13 cellular contexts compared by ENCODE assay signal in the genomic region with DNA sequence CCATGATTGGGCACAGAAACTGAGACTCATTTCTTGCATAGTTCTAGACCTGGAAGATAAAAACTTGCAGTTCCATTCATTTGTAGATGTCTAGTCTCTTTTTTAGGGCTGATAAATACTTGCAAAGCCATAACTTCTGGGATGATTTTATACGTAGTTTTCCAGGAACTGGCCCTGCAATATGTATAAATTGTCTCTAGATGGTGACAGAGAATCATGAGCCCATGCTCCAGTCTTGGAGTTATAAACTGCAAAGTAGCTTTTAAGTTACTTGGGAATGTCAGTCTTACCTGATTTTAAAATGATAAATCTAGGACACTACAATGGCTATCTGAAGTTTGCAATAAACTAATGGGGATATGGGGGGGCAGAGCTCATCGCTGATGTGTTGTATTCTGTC. TPM values are rescaled to one million over a fixed set of nuclear protein-coding genes. Genes with fewer than 3 reads are reported as not detected.
DNase-seq lines count a peak whose midpoint lies in the region; ATAC-seq and TF ChIP-seq lines count a peak whose summit lies in the region.
"Had no signal": no experiment of that assay in that cellular context is flagged by ENCODE, and none has a peak within 500 bp of the region (broad histone marks: within the 10 kb centered on the region; RNA-seq: fewer than 3 reads in every experiment).

No MANE protein-coding gene starts in this region.

- no peaks in the 10 kb centered on the region for H4K20me1 ChIP-seq in GM23248 (ENCODE audit: insufficient read depth)

- H3K9me2 ChIP-seq in GM23248 (ENCODE audit: insufficient read depth) = no peaks in the 10 kb centered on the region

- no peak overlapping the region for H3K27ac Mint-ChIP-seq in stimulated activated effector memory CD8-positive, alpha-beta T cell treated with anti-CD3 and anti-CD28 coated beads, Interleukin-12 subunit alpha, Interleukin-12 subunit beta, amount 100 ng/mL, for 72 hours
- H3K27ac Mint-ChIP-seq: T-helper 1 cell treated with Interleukin-12 subunit alpha and Interleukin-12 subunit beta and Interleukin-4 antibody, amounts not matched to agents 30 μg/mL and 1 μg/mL, for 36 hours had no signal

- H3K4me2 ChIP-seq in GM23248 (ENCODE audit: unreplicated experiment) = no peak overlapping the region

- H3K36me3 Mint-ChIP-seq in stimulated activated effector memory CD8-positive, alpha-beta T cell treated with anti-CD3 and anti-CD28 coated beads, Interleukin-12 subunit alpha, Interleukin-12 subunit beta, amount 100 ng/mL, for 72 hours = no peaks in the 10 kb centered on the region

- ATAC-seq in stimulated activated effector memory CD8-positive, alpha-beta T cell treated with anti-CD3 and anti-CD28 coated beads, Interleukin-12 subunit alpha, Interleukin-12 subunit beta, amount 100 ng/mL, for 72 hours = no peak
- ATAC-seq in HG02798 (IDR thresholded peaks at IDR 0.05; ENCODE audit: poor library complexity, unreplicated experiment) = no peak
- no peak for ATAC-seq in HG03175 (IDR thresholded peaks at IDR 0.05; ENCODE audit: unreplicated experiment)

- WGBS in GM23248 (ENCODE audit: low coverage in 1 of 2, low lambda C conversion rate in 2 of 2, missing lambda C conversion rate in 2 of 2), 2 experiments = 8 to 12% methylated on average over 2 of the region's 2 CpGs

- no peak overlapping the region for H2AFZ ChIP-seq in GM23248

- H3K4me1 ChIP-seq in GM23248 (ENCODE audit: insufficient read depth) = no peaks in the 10 kb centered on the region

- DNase-seq in AG04450 (ENCODE audit: low read depth, low spot score) = no peak
- peak; percentile 26 for DNase-seq in GM23248
- peak; percentile 30 for DNase-seq in RKO (ENCODE audit: low spot score)
- peak; percentile 11 for DNase-seq in kidney glomerular epithelial cell (lab: John Stamatoyannopoulos, UW)
- no peak for DNase-seq in stimulated activated effector memory CD8-positive, alpha-beta T cell treated with anti-CD3 and anti-CD28 coated beads, Interleukin-12 subunit alpha, Interleukin-12 subunit beta, amount 100 ng/mL, for 72 hours (ENCODE audit: low spot score in 2 of 2)
- DNase-seq in posterior vena cava (ENCODE audit: low spot score) = no peak
- DNase-seq: IMR-90, sigmoid colon had no signal

- H3K4me1 Mint-ChIP-seq in stimulated activated effector memory CD8-positive, alpha-beta T cell treated with anti-CD3 and anti-CD28 coated beads, Interleukin-12 subunit alpha, Interleukin-12 subunit beta, amount 100 ng/mL, for 72 hours = no peaks in the 10 kb centered on the region

- H3F3A ChIP-seq in GM23248 (ENCODE audit: insufficient read depth) = no peaks in the 10 kb centered on the region

- H3K79me2 ChIP-seq in GM23248 (ENCODE audit: insufficient read depth) = no peaks in the 10 kb centered on the region

- intact Hi-C loops in posterior vena cava (cut with DNase I) = no loop called here

- POLR2A ChIA-PET in AG04450 (lab: Yijun Ruan, JAX) = no interaction called here

- no peak overlapping the region for H3K4me3 Mint-ChIP-seq in stimulated activated effector memory CD8-positive, alpha-beta T cell treated with anti-CD3 and anti-CD28 coated beads, Interleukin-12 subunit alpha, Interleukin-12 subunit beta, amount 100 ng/mL, for 72 hours
- H3K4me3 Mint-ChIP-seq: T-helper 1 cell treated with Interleukin-12 subunit alpha and Interleukin-12 subunit beta and Interleukin-4 antibody, amounts not matched to agents 30 μg/mL and 1 μg/mL, for 36 hours had no signal

- H3K36me3 ChIP-seq in GM23248 (ENCODE audit: low read depth) = no peaks in the 10 kb centered on the region
- H3K36me3 ChIP-seq: sigmoid colon had no signal

- H3K9ac ChIP-seq in GM23248 = no peak overlapping the region

- H3K9me3 ChIP-seq in AG04450 (ENCODE audit: control insufficient read depth, insufficient read depth, low read length) = no peaks in the 10 kb centered on the region
- H3K9me3 ChIP-seq in GM23248 (ENCODE audit: low read depth) = no peaks in the 10 kb centered on the region
- H3K9me3 ChIP-seq: sigmoid colon had no signal

- in situ Hi-C loops in GM23248 (cut with MboI) = no loop called here

- CTCF ChIA-PET in AG04450 (lab: Charles Lee) = interaction anchor here (0.6 kb wide), 2 partner anchors 565 to 1269 kb away, joined by 3 to 5 read pairs; no protein-coding TSS in a partner anchor

- H3K4me3 ChIP-seq in AG04450 (ENCODE audit: low read depth, low read length) = no peak overlapping the region
- no peak overlapping the region for H3K4me3 ChIP-seq in GM23248
- H3K4me3 ChIP-seq: lung, sigmoid colon had no signal

- H3K9me3 Mint-ChIP-seq in stimulated activated effector memory CD8-positive, alpha-beta T cell treated with anti-CD3 and anti-CD28 coated beads, Interleukin-12 subunit alpha, Interleukin-12 subunit beta, amount 100 ng/mL, for 72 hours = no peaks in the 10 kb centered on the region
- H3K9me3 Mint-ChIP-seq: T-helper 1 cell treated with Interleukin-12 subunit alpha and Interleukin-12 subunit beta and Interleukin-4 antibody, amounts not matched to agents 30 μg/mL and 1 μg/mL, for 36 hours had no signal

- no peak overlapping the region for H3K27ac ChIP-seq in AG04450 (ENCODE audit: low read depth, low read length)
- H3K27ac ChIP-seq in GM23248 = no peak overlapping the region
- H3K27ac ChIP-seq: sigmoid colon had no signal

- H3K27me3 ChIP-seq in AG04450 (ENCODE audit: control insufficient read depth, insufficient read depth, low read length) (peaks cover 16% of the 10 kb centered on the region), GM23248 (replicated peaks; ENCODE audit: insufficient read depth) (peaks cover 35% of the 10 kb centered on the region)

- TF ChIP-seq CTCF in AG04450 (IDR thresholded peaks at IDR 0.05; ENCODE audit: low read depth, low read length) = 0 out of 2 replicates have a peak, but pooled peaks have one; percentile 12

RNA-seq across cellular contexts. Expression of a gene that starts 3.0 kb away (rescaled TPM):
- polyA plus RNA-seq in AG04450 (2011; rRNA removed) = not detected in 2 replicates
- not detected in 2 replicates for polyA minus RNA-seq in AG04450 (2011; rRNA and poly(A)+ RNA removed)
- not detected in 2 replicates for total RNA-seq in GM23248 (2014; rRNA removed; shearing (Covaris generic))
- not detected in 2 replicates for polyA plus RNA-seq in GM23248 (2016; fragmentation: Nextera tagmentation; extraction: Ambion mirVana)
- total RNA-seq in posterior vena cava = 1 to 10 TPM in 1 of 2 donors, under 1 TPM in 1; 0.79 to 1.0 TPM
- total RNA-seq: bronchial epithelial cell, IMR-90 had no signal
- polyA plus RNA-seq: IMR-90 had no signal

Comparison
In these comparisons a context has a peak if more than half of its experiments do, and no peak if none do; other contexts are left out.
1. DNase-seq: peak in GM23248 (single experiment), RKO (single experiment) and kidney glomerular epithelial cell (single experiment); none in AG04450 (single experiment), stimulated activated effector memory CD8-positive, alpha-beta T cell treated with anti-CD3 and anti-CD28 coated beads, Interleukin-12 subunit alpha, Interleukin-12 subunit beta, amount 100 ng/mL, for 72 hours (0 of 2) and posterior vena cava (single experiment).